19 cellular contexts compared by ENCODE assay signal in the genomic region with DNA sequence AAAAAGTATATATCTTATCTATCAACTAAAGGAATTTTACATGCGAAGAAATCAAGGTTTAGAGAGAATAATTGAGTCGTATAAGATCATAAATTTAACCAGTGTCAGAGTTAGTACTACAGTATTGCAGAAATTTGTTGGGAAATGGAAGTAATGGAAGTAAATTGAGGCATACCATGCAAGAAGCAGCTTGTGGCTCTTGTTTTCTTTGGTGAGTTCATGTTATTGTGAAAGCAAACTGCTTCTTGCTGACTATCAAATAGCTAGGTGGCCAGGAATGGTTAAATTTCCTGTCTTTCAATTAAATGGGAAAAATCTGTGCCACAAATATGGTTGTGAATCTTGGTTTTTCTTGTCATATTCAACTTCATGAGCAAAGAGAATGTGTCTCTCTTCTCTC.
A peak's percentile ranks its signal among the peaks of the same experiment; 100 is the strongest.
DNase-seq lines count a peak whose midpoint lies in the region; ATAC-seq and TF ChIP-seq lines count a peak whose summit lies in the region.
"Had no signal": no experiment of that assay in that cellular context is flagged by ENCODE, and none has a peak within 500 bp of the region (broad histone marks: within the 10 kb centered on the region; RNA-seq: fewer than 3 reads in every experiment).

No MANE protein-coding gene starts in this region.

- no peak for ATAC-seq in GM23338
- ATAC-seq: HCT116 had no signal

- H3K4me3 Mint-ChIP-seq in MCF 10A (ENCODE audit: unreplicated experiment) (no peak overlapping the region), GM23338 (no peak overlapping the region)
- H3K4me3 Mint-ChIP-seq: CD4-positive, CD25-positive, alpha-beta regulatory T cell; CD8-positive, alpha-beta memory T cell; HFFc6 had no signal

- no peak overlapping the region for H3K27ac ChIP-seq in mammary epithelial cell (ENCODE audit: insufficient read depth, low read depth, low read length)
- no peak overlapping the region for H3K27ac ChIP-seq in GM23338 (ENCODE audit: low read depth)
- no peak overlapping the region for H3K27ac ChIP-seq in caudate nucleus (ENCODE audit: low read depth, low read length)
- no peak overlapping the region for H3K27ac ChIP-seq in uterus
- H3K27ac ChIP-seq: HL-60 had no signal

- no peaks in the 10 kb centered on the region for H3K9me3 ChIP-seq in mammary epithelial cell (replicated peaks; ENCODE audit: insufficient read depth, low read length)
- no peaks in the 10 kb centered on the region for H3K9me3 ChIP-seq in uterus
- H3K9me3 ChIP-seq: BE2C had no signal

- no peaks in the 10 kb centered on the region; the same call in 1 of the 2 replicates for H3K9me2 ChIP-seq in GM23338 (ENCODE audit: insufficient read depth)

- H3K4me3 ChIP-seq in mammary epithelial cell (replicated peaks in 1 of 3; ENCODE audit: insufficient read depth in 1 of 3, low read depth in 2 of 3, low read length in 3 of 3) (no peak overlapping the region), GM23338 (no peak overlapping the region), epithelial cell of esophagus (ENCODE audit: low read length) (no peak overlapping the region), uterus (no peak overlapping the region)

- H3K4me2 ChIP-seq in mammary epithelial cell (ENCODE audit: insufficient read depth, low read depth, low read length) (no peak overlapping the region), GM23338 (no peak overlapping the region)

- H3K4me1 ChIP-seq in mammary epithelial cell (ENCODE audit: insufficient read depth, low read length) (peaks cover 37% of the 10 kb centered on the region), GM23338 (ENCODE audit: insufficient read depth) (peaks cover 6% of the 10 kb centered on the region; the same call in 1 of the 2 replicates), uterus (no peaks in the 10 kb centered on the region)
- H3K4me1 ChIP-seq: BE2C had no signal

- H2AFZ ChIP-seq in mammary epithelial cell (ENCODE audit: low read depth, low read length) (peak overlapping the region; percentile 32), GM23338 (0 out of 2 replicates have a peak overlapping the region, but pooled peaks have one; percentile 30)

- no peaks in the 10 kb centered on the region for H3K9me3 Mint-ChIP-seq in MCF 10A (ENCODE audit: unreplicated experiment)
- H3K9me3 Mint-ChIP-seq in GM23338 = no peaks in the 10 kb centered on the region
- H3K9me3 Mint-ChIP-seq: CD4-positive, CD25-positive, alpha-beta regulatory T cell; CD8-positive, alpha-beta memory T cell; HFFc6 had no signal

- DNase-seq in mammary epithelial cell = peak; percentile 19
- no peak for DNase-seq in MCF 10A (ENCODE audit: unreplicated experiment)
- DNase-seq in GM23338 (ENCODE audit: low spot score) = no peak
- peak; percentile 54 for DNase-seq in epithelial cell of esophagus (ENCODE audit: low read depth)
- no peak for DNase-seq in caudate nucleus (lab: John Stamatoyannopoulos, UW)
- DNase-seq in uterus = no peak
- DNase-seq: BE2C; C1 segment of cervical spinal cord; CD4-positive, CD25-positive, alpha-beta regulatory T cell; CD8-positive, alpha-beta memory T cell; COR-L47; DMS153; DMS79; GDM1; GOT3; H7; HFFc6 had no signal

- CTCF ChIA-PET in mammary epithelial cell (lab: Charles Lee; ENCODE audit: low non-redundant PET) (no interaction called here), MCF 10A (lab: Yijun Ruan, JAX) (no interaction called here)

- H3K36me3 Mint-ChIP-seq in MCF 10A (ENCODE audit: insufficient read depth, unreplicated experiment) = no peaks in the 10 kb centered on the region
- no peaks in the 10 kb centered on the region for H3K36me3 Mint-ChIP-seq in GM23338 (ENCODE audit: low read depth)
- H3K36me3 Mint-ChIP-seq: CD4-positive, CD25-positive, alpha-beta regulatory T cell; CD8-positive, alpha-beta memory T cell had no signal

- dilution Hi-C loops in mammary epithelial cell (cut with HindIII; ENCODE audit: low sequenced_read_pairs) = no loop called here

- BruUV-seq in mammary epithelial cell (replicated peaks; lab: Mats Ljungman, UMichigan) (no TSS peak), MCF 10A (replicated peaks; lab: Mats Ljungman, UMichigan) (no TSS peak)

- H3K27me3 ChIP-seq in mammary epithelial cell (ENCODE audit: insufficient read depth, low read length) (no peaks in the 10 kb centered on the region), GM23338 (ENCODE audit: insufficient read depth) (no peaks in the 10 kb centered on the region), uterus (no peaks in the 10 kb centered on the region)
- H3K27me3 ChIP-seq: BE2C had no signal

- H3K27me3 Mint-ChIP-seq in MCF 10A (ENCODE audit: insufficient read depth, unreplicated experiment) (no peaks in the 10 kb centered on the region), GM23338 (ENCODE audit: insufficient read depth, low read depth, poor library complexity) (no peaks in the 10 kb centered on the region)
- H3K27me3 Mint-ChIP-seq: CD4-positive, CD25-positive, alpha-beta regulatory T cell had no signal

- peaks cover 10% of the 10 kb centered on the region for H3K4me1 Mint-ChIP-seq in MCF 10A (ENCODE audit: insufficient read depth, unreplicated experiment)
- H3K4me1 Mint-ChIP-seq in GM23338 = peaks cover 13% of the 10 kb centered on the region
- H3K4me1 Mint-ChIP-seq: CD4-positive, CD25-positive, alpha-beta regulatory T cell; CD8-positive, alpha-beta memory T cell had no signal

- POLR2A ChIA-PET in MCF 10A (lab: Yijun Ruan, JAX) = interaction anchor here (0.6 kb wide), 1 partner anchor 558 kb away, joined by 3 read pairs; no protein-coding TSS in a partner anchor

- no peaks in the 10 kb centered on the region for H3K36me3 ChIP-seq in mammary epithelial cell (ENCODE audit: insufficient read depth, low read length)
- no peaks in the 10 kb centered on the region for H3K36me3 ChIP-seq in GM23338 (ENCODE audit: insufficient read depth)
- no peaks in the 10 kb centered on the region for H3K36me3 ChIP-seq in uterus
- H3K36me3 ChIP-seq: BE2C had no signal

- TF ChIP-seq CTCF in mammary epithelial cell (conservative IDR thresholded peaks at IDR 0.05 in 1 of 2, IDR thresholded peaks at IDR 0.05 in 1 of 2; ENCODE audit: extremely low read depth in 1 of 2, insufficient read depth in 1 of 2, low read depth in 1 of 2, low read length in 2 of 2) (no peak), MCF 10A (IDR thresholded peaks at IDR 0.05; ENCODE audit: unreplicated experiment) (no peak), GM23338 (conservative IDR thresholded peaks at IDR 0.05; ENCODE audit: low read depth in 2 of 2) (no peak), epithelial cell of esophagus (IDR thresholded peaks at IDR 0.05; ENCODE audit: insufficient read depth, low read depth, low read length, missing control alignments) (no peak), uterus (IDR thresholded peaks at IDR 0.05) (no peak)

- WGBS in mammary epithelial cell (ENCODE audit: low coverage, missing lambda C conversion rate) = 96% methylated on average over 2 of the region's 2 CpGs

- H4K20me1 ChIP-seq in mammary epithelial cell (ENCODE audit: insufficient read depth, low read length) (no peaks in the 10 kb centered on the region), GM23338 (replicated peaks; ENCODE audit: insufficient read depth) (no peaks in the 10 kb centered on the region)

- intact Hi-C loops in mammary epithelial cell (cut with micrococcal nuclease) = no loop called here
- intact Hi-C loops in MCF 10A (cut with micrococcal nuclease) = no loop called here
- intact Hi-C loops in uterus (cut with DNase I; ENCODE audit: low total_unique reads) = no loop called here

- in situ Hi-C loops in mammary epithelial cell (cut with MboI; ENCODE audit: low sequenced_read_pairs in 2 of 2) = no loop called here

- H3K27ac Mint-ChIP-seq in MCF 10A (ENCODE audit: low read depth, unreplicated experiment) = no peak overlapping the region
- H3K27ac Mint-ChIP-seq in GM23338 = no peak overlapping the region
- H3K27ac Mint-ChIP-seq: CD4-positive, CD25-positive, alpha-beta regulatory T cell; CD8-positive, alpha-beta memory T cell; HFFc6 had no signal

- no peak for TF ChIP-seq POLR2A in uterus (IDR thresholded peaks at IDR 0.05)

- H3K79me2 ChIP-seq in mammary epithelial cell (ENCODE audit: insufficient read depth, low read length) (no peaks in the 10 kb centered on the region), GM23338 (replicated peaks; ENCODE audit: insufficient read depth) (no peaks in the 10 kb centered on the region)

- no peaks in the 10 kb centered on the region for H3F3A ChIP-seq in GM23338 (replicated peaks; ENCODE audit: low read depth)

- no peak overlapping the region for H3K9ac ChIP-seq in mammary epithelial cell (ENCODE audit: insufficient read depth, low read length)

TF ChIP-seq in GM23338, 12 proteins besides CTCF, POLR2A, EP300 and RAD21 (continues in another document):
- TF ChIP-seq, protein P1, sequence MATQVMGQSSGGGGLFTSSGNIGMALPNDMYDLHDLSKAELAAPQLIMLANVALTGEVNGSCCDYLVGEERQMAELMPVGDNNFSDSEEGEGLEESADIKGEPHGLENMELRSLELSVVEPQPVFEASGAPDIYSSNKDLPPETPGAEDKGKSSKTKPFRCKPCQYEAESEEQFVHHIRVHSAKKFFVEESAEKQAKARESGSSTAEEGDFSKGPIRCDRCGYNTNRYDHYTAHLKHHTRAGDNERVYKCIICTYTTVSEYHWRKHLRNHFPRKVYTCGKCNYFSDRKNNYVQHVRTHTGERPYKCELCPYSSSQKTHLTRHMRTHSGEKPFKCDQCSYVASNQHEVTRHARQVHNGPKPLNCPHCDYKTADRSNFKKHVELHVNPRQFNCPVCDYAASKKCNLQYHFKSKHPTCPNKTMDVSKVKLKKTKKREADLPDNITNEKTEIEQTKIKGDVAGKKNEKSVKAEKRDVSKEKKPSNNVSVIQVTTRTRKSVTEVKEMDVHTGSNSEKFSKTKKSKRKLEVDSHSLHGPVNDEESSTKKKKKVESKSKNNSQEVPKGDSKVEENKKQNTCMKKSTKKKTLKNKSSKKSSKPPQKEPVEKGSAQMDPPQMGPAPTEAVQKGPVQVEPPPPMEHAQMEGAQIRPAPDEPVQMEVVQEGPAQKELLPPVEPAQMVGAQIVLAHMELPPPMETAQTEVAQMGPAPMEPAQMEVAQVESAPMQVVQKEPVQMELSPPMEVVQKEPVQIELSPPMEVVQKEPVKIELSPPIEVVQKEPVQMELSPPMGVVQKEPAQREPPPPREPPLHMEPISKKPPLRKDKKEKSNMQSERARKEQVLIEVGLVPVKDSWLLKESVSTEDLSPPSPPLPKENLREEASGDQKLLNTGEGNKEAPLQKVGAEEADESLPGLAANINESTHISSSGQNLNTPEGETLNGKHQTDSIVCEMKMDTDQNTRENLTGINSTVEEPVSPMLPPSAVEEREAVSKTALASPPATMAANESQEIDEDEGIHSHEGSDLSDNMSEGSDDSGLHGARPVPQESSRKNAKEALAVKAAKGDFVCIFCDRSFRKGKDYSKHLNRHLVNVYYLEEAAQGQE (IDR thresholded peaks at IDR 0.05; ENCODE audit: unreplicated experiment) = no peak
- TF ChIP-seq ZNF114 (CRISPR knock-in tag; IDR thresholded peaks at IDR 0.05) = no peak

Comparison
In these comparisons a context has a peak if more than half of its experiments do, and no peak if none do; other contexts are left out.
1. DNase-seq: peak in mammary epithelial cell (single experiment) and epithelial cell of esophagus (single experiment); none in MCF 10A (single experiment), GM23338 (single experiment), caudate nucleus (0 of 61) and uterus (0 of 2).